11 cellular contexts compared by ENCODE assay signal in genomic region chr1:208219098-208219658, GRCh38. TPM values are rescaled to one million over a fixed set of nuclear protein-coding genes. Genes with fewer than 3 reads are reported as not detected.
DNase-seq lines count a peak whose midpoint lies in the region; ATAC-seq and TF ChIP-seq lines count a peak whose summit lies in the region.
"Had no signal": no experiment of that assay in that cellular context is flagged by ENCODE, and none has a peak within 500 bp of the region (broad histone marks: within the 10 kb centered on the region; RNA-seq: fewer than 3 reads in every experiment).

No MANE protein-coding gene starts in this region.

- DNase-seq in SJSA1 (ENCODE audit: low read depth in 1 of 2, low spot score in 2 of 2) (no peak), epithelial cell of esophagus (ENCODE audit: low read depth) (peak; percentile 85), tibial nerve (ENCODE audit: low spot score in 2 of 2) (no peak), KBM-7 (no peak), anterior cingulate cortex (lab: John Stamatoyannopoulos, UW) (no peak)
- DNase-seq in stimulated activated CD4-positive, alpha-beta T cell treated with anti-CD3 and anti-CD28 coated beads, Interleukin-4, amount 100 ng/mL, for 1 hour: no peak
- DNase-seq: activated CD8-positive, alpha-beta memory T cell treated with anti-CD3 and anti-CD28 coated beads, Interleukin-2, amount 10 ng/mL, durations not matched to agents 7 days and 5 days; effector memory CD8-positive, alpha-beta T cell; Karpas-422 had no signal

- TF ChIP-seq CTCF in epithelial cell of esophagus (IDR thresholded peaks at IDR 0.05; ENCODE audit: insufficient read depth, low read depth, low read length, missing control alignments) (no peak), tibial nerve (IDR thresholded peaks at IDR 0.05) (no peak)

- TF ChIP-seq EP300 in tibial nerve (IDR thresholded peaks at IDR 0.05): no peak

- in situ Hi-C loops in KBM-7 (cut with MboI; ENCODE audit: low pct_unique_long_range_greater_than_20kb, low sequenced_read_pairs): no loop called here

- peak overlapping the region; percentile 85 for H3K27ac ChIP-seq in SJSA1
- H3K27ac ChIP-seq in muscle layer of colon (ENCODE audit: low read depth, low read length): peak overlapping the region; percentile 37
- H3K27ac ChIP-seq in tibial nerve: peak overlapping the region; percentile 19 to 73 (median 56)

- TF ChIP-seq POLR2A in tibial nerve (IDR thresholded peaks at IDR 0.05): no peak

- peaks cover 57% of the 10 kb centered on the region for H3K36me3 ChIP-seq in SJSA1
- H3K36me3 ChIP-seq in muscle layer of colon (ENCODE audit: insufficient read depth, low read length): peaks cover 17% of the 10 kb centered on the region
- peaks cover 0 to 32% (median 0%) of the 10 kb centered on the region in 3 donors for H3K36me3 ChIP-seq in tibial nerve

- no peaks in the 10 kb centered on the region for H3K27me3 ChIP-seq in SJSA1 (replicated peaks)
- no peaks in the 10 kb centered on the region for H3K27me3 ChIP-seq in muscle layer of colon (ENCODE audit: control insufficient read depth in 1 of 2, insufficient read depth in 2 of 2, low read length in 2 of 2)
- H3K27me3 ChIP-seq in tibial nerve: no peaks in the 10 kb centered on the region

- 74 to 81% methylated on average over 5 of the region's 5 CpGs for WGBS in tibial nerve, 2 donors

- no peak overlapping the region for H3K4me3 ChIP-seq in SJSA1
- no peak overlapping the region for H3K4me3 ChIP-seq in epithelial cell of esophagus (ENCODE audit: low read length)
- peak overlapping the region in 1 of 2 donors; percentile 20 for H3K4me3 ChIP-seq in muscle layer of colon (ENCODE audit: low read depth in 1 of 2, low read length in 2 of 2)
- no peak overlapping the region for H3K4me3 ChIP-seq in tibial nerve

- no peak for ATAC-seq in GM21825 (IDR thresholded peaks at IDR 0.05; ENCODE audit: unreplicated experiment)
- ATAC-seq: activated CD8-positive, alpha-beta memory T cell treated with anti-CD3 and anti-CD28 coated beads, Interleukin-2, amount 10 ng/mL, durations not matched to agents 7 days and 5 days; effector memory CD8-positive, alpha-beta T cell had no signal

- H3K9ac ChIP-seq in muscle layer of colon (ENCODE audit: low read length): no peak overlapping the region

- H3K4me1 ChIP-seq in SJSA1 (replicated peaks) (peaks cover 98% of the 10 kb centered on the region), muscle layer of colon (ENCODE audit: insufficient read depth, low read length) (peaks cover 20% of the 10 kb centered on the region), tibial nerve (peaks cover 0 to 45% (median 8%) of the 10 kb centered on the region in 4 donors)

- H3K9me3 ChIP-seq in SJSA1 (replicated peaks): peaks cover 4% of the 10 kb centered on the region; the same call in 1 of the 2 replicates
- H3K9me3 ChIP-seq in muscle layer of colon (ENCODE audit: low read length): no peaks in the 10 kb centered on the region
- no peaks in the 10 kb centered on the region for H3K9me3 ChIP-seq in tibial nerve

RNA-seq across cellular contexts. Expression of gene PLXNA2, which starts 25.0 kb away (rescaled TPM):
- 5.4 and 8.7 TPM in 2 replicates for total RNA-seq in SJSA1 (2014; rRNA removed; shearing (Covaris generic))
- total RNA-seq in tibial nerve: 10 to 100 TPM; 17.2 to 29.7 (median 24.6) TPM
